ENCODE assay signal across 6 cellular contexts in the genomic region with DNA sequence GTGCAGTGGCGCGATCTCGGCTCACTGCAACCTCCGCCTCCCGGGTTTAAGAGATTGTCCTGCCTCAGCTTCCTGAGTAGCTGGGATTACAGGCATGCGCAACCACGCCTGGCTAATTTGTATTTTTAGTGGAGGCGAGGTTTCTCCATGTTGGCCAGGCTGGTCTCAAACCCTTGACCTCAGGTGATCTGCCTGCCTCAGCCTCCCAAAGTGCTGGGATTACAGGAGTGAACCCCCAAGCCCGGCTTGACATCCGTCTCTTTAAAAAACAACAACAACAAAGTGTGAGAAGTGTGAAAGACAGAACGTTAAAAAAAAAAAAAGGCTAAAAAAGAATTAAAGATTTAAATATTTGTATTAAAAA. TPM values are rescaled to one million over a fixed set of nuclear protein-coding genes. Genes with fewer than 3 reads are reported as not detected.
A peak's percentile ranks its signal among the peaks of the same experiment; 100 is the strongest.
DNase-seq lines count a peak whose midpoint lies in the region; ATAC-seq and TF ChIP-seq lines count a peak whose summit lies in the region.
"Not testable (repeated sequence)": the region's sequence is repeated elsewhere in the genome, so short reads cannot be mapped to it uniquely, and the experiment has no call there.

No MANE protein-coding gene starts in this region.

- H3K27ac Mint-ChIP-seq in Calu3 (ENCODE audit: unreplicated experiment), result peak overlapping the region; percentile 93
- H3K27ac Mint-ChIP-seq in natural killer cell, result peak overlapping the region; percentile 92 to 97

- H3K36me3 ChIP-seq in SJSA1, ascending aorta: not testable (repeated sequence)

- H3K9me3 ChIP-seq in SJSA1 (replicated peaks); ascending aorta: not testable (repeated sequence)

- not testable (repeated sequence) for H3K4me1 Mint-ChIP-seq in Calu3 (ENCODE audit: low read depth, unreplicated experiment)
- peaks cover 26 to 36% of the 10 kb centered on the region in 2 donors for H3K4me1 Mint-ChIP-seq in natural killer cell

- not testable (repeated sequence) for H3K27me3 ChIP-seq in SJSA1 (replicated peaks); ascending aorta

- CTCF ChIA-PET in Calu3 (lab: Charles Lee), result interaction anchor here (0.6 to 1.4 kb wide), 6 partner anchors 11 to 314 kb away, joined by 3 to 7 read pairs (median 4); no protein-coding TSS in a partner anchor

- H3K36me3 Mint-ChIP-seq in Calu3 (ENCODE audit: insufficient read depth, unreplicated experiment), result peaks cover 41% of the 10 kb centered on the region
- not testable (repeated sequence) for H3K36me3 Mint-ChIP-seq in natural killer cell

- H3K4me3 Mint-ChIP-seq in Calu3 (ENCODE audit: low read depth, unreplicated experiment) (peak overlapping the region; percentile 99), natural killer cell (peak overlapping the region; percentile 98)

- not testable (repeated sequence) for DNase-seq in Calu3; SJSA1 (ENCODE audit: low read depth in 1 of 2, low spot score in 2 of 2); ascending aorta (ENCODE audit: low spot score in 2 of 2); fibroblast of the aortic adventitia (ENCODE audit: low read depth); natural killer cell

- not testable (repeated sequence) for TF ChIP-seq CTCF in Calu3 (IDR thresholded peaks at IDR 0.05; ENCODE audit: unreplicated experiment); ascending aorta (IDR thresholded peaks at IDR 0.05); fibroblast of the aortic adventitia (IDR thresholded peaks at IDR 0.05; ENCODE audit: insufficient read depth, low read length); natural killer cell (IDR thresholded peaks at IDR 0.05)

- not testable (repeated sequence) for ATAC-seq in natural killer cell

- H3K4me1 ChIP-seq in SJSA1 (replicated peaks), result not testable (repeated sequence)
- H3K4me1 ChIP-seq in ascending aorta, result peaks cover 6 to 28% of the 10 kb centered on the region in 2 donors

- not testable (repeated sequence) for H3K9me3 Mint-ChIP-seq in Calu3 (ENCODE audit: low read depth, unreplicated experiment); natural killer cell

- H3K27ac ChIP-seq in SJSA1, result not testable (repeated sequence)
- H3K27ac ChIP-seq in ascending aorta (peak overlapping the region; percentile 94 to 96), temporal lobe (ENCODE audit: low read depth, low read length) (peak overlapping the region; percentile 91)

- not testable (repeated sequence) for H3K27me3 Mint-ChIP-seq in Calu3 (ENCODE audit: unreplicated experiment)
- peaks cover 7 to 21% of the 10 kb centered on the region in 2 donors for H3K27me3 Mint-ChIP-seq in natural killer cell (ENCODE audit: low read depth in 2 of 2)

- peak overlapping the region; percentile 52; the same call in 1 of the 2 replicates for H3K4me3 ChIP-seq in SJSA1
- peak overlapping the region in 1 of 2 donors; percentile 91 for H3K4me3 ChIP-seq in ascending aorta
- peak overlapping the region; percentile 53 for H3K4me3 ChIP-seq in fibroblast of the aortic adventitia (ENCODE audit: low read depth, low read length)

- intact Hi-C loops in Calu3 (cut with micrococcal nuclease; ENCODE audit: unreplicated experiment); ascending aorta (cut with DNase I); natural killer cell (cut with micrococcal nuclease): not testable (repeated sequence)

- not testable (repeated sequence) for BruUV-seq in Calu3 (replicated peaks; lab: Mats Ljungman, UMichigan)

RNA-seq across cellular contexts. Expression of gene NUCB1, which starts 0.7 kb away (rescaled TPM):
- 162 and 173 TPM in 2 replicates for total RNA-seq in Calu3 (2022)
- total RNA-seq in SJSA1 (2014; rRNA removed; shearing (Covaris generic)), result 200 and 215 TPM in 2 replicates
- 505 TPM for total RNA-seq in ascending aorta
- 267 and 932 TPM in 2 replicates for total RNA-seq in fibroblast of the aortic adventitia (ENCODE audit: low replicate concordance)
- total RNA-seq in natural killer cell, result 100 to 1,000 TPM; 163 to 192 (median 171) TPM
- 45.5 TPM for total RNA-seq in temporal lobe

RNA-seq across cellular contexts. Expression of gene TULP2, which starts 0.8 kb away (rescaled TPM):
- total RNA-seq in Calu3 (2022) (not detected in 2 replicates), ascending aorta (not detected), fibroblast of the aortic adventitia (ENCODE audit: low replicate concordance) (0.54 TPM in 1 of 2 replicates, not detected in the other), natural killer cell (not detected), temporal lobe (not detected)
- not detected in 2 replicates for total RNA-seq in SJSA1 (2014; rRNA removed; shearing (Covaris generic))

RNA-seq across cellular contexts. Expression of gene PPP1R15A, which starts 27.1 kb away (rescaled TPM):
- total RNA-seq in Calu3 (2022) (118 TPM in 2 replicates), ascending aorta (142 TPM), fibroblast of the aortic adventitia (ENCODE audit: low replicate concordance) (45.8 and 53.6 TPM in 2 replicates), natural killer cell (1,000 to 10,000 TPM in 2 of 3 donors, 100 to 1,000 TPM in 1; 942 to 1,308 (median 1,174) TPM), temporal lobe (23.1 TPM)
- 79.5 and 86.0 TPM in 2 replicates for total RNA-seq in SJSA1 (2014; rRNA removed; shearing (Covaris generic))

RNA-seq across cellular contexts. Expression of gene PLEKHA4, which starts 31.0 kb away (rescaled TPM):
- total RNA-seq in Calu3 (2022) (57.6 and 72.2 TPM in 2 replicates), ascending aorta (237 TPM), fibroblast of the aortic adventitia (ENCODE audit: low replicate concordance) (28.9 and 44.0 TPM in 2 replicates), natural killer cell (1 to 10 TPM; 2.5 to 6.5 (median 5.2) TPM), temporal lobe (2.0 TPM)
- total RNA-seq in SJSA1 (2014; rRNA removed; shearing (Covaris generic)), result 3.5 and 11.8 TPM in 2 replicates

RNA-seq across cellular contexts. Expression of gene DHDH, which starts 34.1 kb away (rescaled TPM):
- total RNA-seq in Calu3 (2022) (2.1 and 5.3 TPM in 2 replicates), ascending aorta (not detected), fibroblast of the aortic adventitia (ENCODE audit: low replicate concordance) (not detected in 2 replicates), natural killer cell (not detected), temporal lobe (0.49 TPM)
- total RNA-seq in SJSA1 (2014; rRNA removed; shearing (Covaris generic)), result 0.16 and 1.7 TPM in 2 replicates
